ENCODE assay signal across 28 cellular contexts in genomic region chr5:68555891-68556689, GRCh38.
DNase-seq lines count a peak whose midpoint lies in the region; ATAC-seq and TF ChIP-seq lines count a peak whose summit lies in the region.
"Had no signal": no experiment of that assay in that cellular context is flagged by ENCODE, and none has a peak within 500 bp of the region (broad histone marks: within the 10 kb centered on the region; RNA-seq: fewer than 3 reads in every experiment).

No MANE protein-coding gene starts in this region.

- no peak for TF ChIP-seq POLR2A in testis (IDR thresholded peaks at IDR 0.05)

- H3K36me3 ChIP-seq in mesendoderm (ENCODE audit: control insufficient read depth, insufficient read depth, low read length) (no peaks in the 10 kb centered on the region), testis (ENCODE audit: low read depth, missing control alignments) (no peaks in the 10 kb centered on the region)
- H3K36me3 ChIP-seq: vagina had no signal

- H3K18ac ChIP-seq in mesendoderm (ENCODE audit: low read length) = no peak overlapping the region

- H3K79me1 ChIP-seq in mesendoderm (ENCODE audit: low read length) = no peaks in the 10 kb centered on the region

- H4K5ac ChIP-seq in mesendoderm (ENCODE audit: low read length) = no peak overlapping the region

- CTCF ChIA-PET in T-cell (lab: Charles Lee) = no interaction called here

- H4K8ac ChIP-seq in mesendoderm (ENCODE audit: low read depth, low read length) = no peak overlapping the region

- no peak overlapping the region for H2BK120ac ChIP-seq in mesendoderm (ENCODE audit: low read depth, low read length)

- H3K4ac ChIP-seq in mesendoderm (ENCODE audit: low read depth, low read length) = no peak overlapping the region

- ATAC-seq in GM18867 (IDR thresholded peaks at IDR 0.05; ENCODE audit: unreplicated experiment) (no peak), T-cell (replicated peaks in 1 of 4) (no peak), right cardiac atrium (no peak)
- ATAC-seq: natural killer cell treated with Interleukin-12 subunit alpha and Interleukin-12 subunit beta and Interleukin-15 and Interleukin-18, amount 100 ng/mL, for 72 hours; stimulated activated effector memory CD8-positive, alpha-beta T cell treated with anti-CD3 and anti-CD28 coated beads, Interleukin-12 subunit alpha, Interleukin-12 subunit beta, amount 100 ng/mL, for 72 hours had no signal

- H3K27ac ChIP-seq in mesendoderm (ENCODE audit: low read depth, low read length) (no peak overlapping the region), testis (peak overlapping the region in 1 of 2 donors; percentile 23), right cardiac atrium (ENCODE audit: low read length) (no peak overlapping the region)
- H3K27ac ChIP-seq: hepatocyte, vagina had no signal

- no peak overlapping the region for H2BK5ac ChIP-seq in mesendoderm (ENCODE audit: low read length)

- H3K9ac ChIP-seq in mesendoderm (ENCODE audit: low read length) = no peak overlapping the region

- no peak overlapping the region for H3K23ac ChIP-seq in mesendoderm (ENCODE audit: low read length)

- H2AK5ac ChIP-seq in mesendoderm (ENCODE audit: low read length) = no peak overlapping the region

- no peak overlapping the region for H3K4me3 ChIP-seq in mesendoderm (ENCODE audit: low read length)
- H3K4me3 ChIP-seq in testis = no peak overlapping the region
- H3K4me3 ChIP-seq in right cardiac atrium (ENCODE audit: low read length) = no peak overlapping the region
- H3K4me3 ChIP-seq: coronary artery, hepatocyte, vagina had no signal

- POLR2A ChIA-PET in T-cell (lab: Charles Lee) = no interaction called here

- H2BK15ac ChIP-seq in mesendoderm (replicated peaks; ENCODE audit: low read depth) = no peak overlapping the region

- no peak overlapping the region for H3K56ac ChIP-seq in mesendoderm (ENCODE audit: low read length)

- H3K9me3 ChIP-seq in testis (no peaks in the 10 kb centered on the region), right cardiac atrium (ENCODE audit: control insufficient read depth, low read length) (no peaks in the 10 kb centered on the region)
- H3K9me3 ChIP-seq: vagina had no signal

- intact Hi-C loops in testis (cut with DNase I; ENCODE audit: low total_unique reads) = no loop called here
- intact Hi-C loops in right cardiac atrium (cut with DNase I) = no loop called here

- H3K4me3 Mint-ChIP-seq in HFFc6 = no peak overlapping the region
- no peak overlapping the region for H3K4me3 Mint-ChIP-seq in chondrocyte (ENCODE audit: unreplicated experiment)
- H3K4me3 Mint-ChIP-seq in T-cell = no peak overlapping the region
- H3K4me3 Mint-ChIP-seq: activated naive CD4-positive, alpha-beta T cell treated with anti-CD3 and anti-CD28 coated beads for 36 hours; CD4-positive, alpha-beta memory T cell; H9; immature natural killer cell; natural killer cell treated with Interleukin-12 subunit alpha and Interleukin-12 subunit beta and Interleukin-15 and Interleukin-18, amount 100 ng/mL, for 72 hours; stimulated activated effector memory CD8-positive, alpha-beta T cell treated with anti-CD3 and anti-CD28 coated beads, Interleukin-12 subunit alpha, Interleukin-12 subunit beta, amount 100 ng/mL, for 72 hours had no signal

- DNase-seq in HFFc6 (no peak), chondrocyte (ENCODE audit: low spot score) (no peak), mesendoderm (peak; percentile 30), testis (peak; percentile 67), T-cell (no peak), right cardiac atrium (no peak)
- DNase-seq in stimulated activated CD4-positive, alpha-beta T cell treated with anti-CD3 and anti-CD28 coated beads, Interleukin-15, amount 100 ng/mL, for 24 hours = no peak
- DNase-seq: activated CD4-positive, alpha-beta T cell treated with anti-CD3 and anti-CD28 coated beads, Interleukin-2, amount 50 U/mL, for 48 hours; activated naive CD4-positive, alpha-beta T cell treated with anti-CD3 and anti-CD28 coated beads for 36 hours; CD4-positive, alpha-beta memory T cell; effector memory CD4-positive, alpha-beta T cell; foreskin fibroblast; H9; immature natural killer cell; MV-4-11; NCI-H1436 treated with DMSO at 0.1 percent for 48 hours; NCI-H2107; NCI-H446; NCI-H774; RPMI8226; stimulated activated CD4-positive, alpha-beta T cell treated with anti-CD3 and anti-CD28 coated beads, Interleukin-4, amount 100 ng/mL, for 1 hour; T-helper 1 cell had no signal

- H3K27me3 Mint-ChIP-seq in HFFc6 (ENCODE audit: insufficient read depth) = no peaks in the 10 kb centered on the region; the same call in 1 of the 2 replicates
- no peaks in the 10 kb centered on the region for H3K27me3 Mint-ChIP-seq in chondrocyte (ENCODE audit: low read depth)
- no peaks in the 10 kb centered on the region for H3K27me3 Mint-ChIP-seq in T-cell

- peaks cover 6% of the 10 kb centered on the region; the same call in 1 of the 2 replicates for H3K36me3 Mint-ChIP-seq in HFFc6 (ENCODE audit: low read depth)
- H3K36me3 Mint-ChIP-seq in chondrocyte (ENCODE audit: low read depth) = no peaks in the 10 kb centered on the region
- H3K36me3 Mint-ChIP-seq in T-cell = peaks cover 3% of the 10 kb centered on the region
- H3K36me3 Mint-ChIP-seq: CD4-positive, alpha-beta memory T cell; immature natural killer cell; natural killer cell treated with Interleukin-12 subunit alpha and Interleukin-12 subunit beta and Interleukin-15 and Interleukin-18, amount 100 ng/mL, for 72 hours; stimulated activated effector memory CD8-positive, alpha-beta T cell treated with anti-CD3 and anti-CD28 coated beads, Interleukin-12 subunit alpha, Interleukin-12 subunit beta, amount 100 ng/mL, for 72 hours had no signal

- WGBS in mesendoderm (ENCODE audit: extremely low coverage, insufficient coverage, low lambda C conversion rate) = no CpG with 5 or more reads among the region's 7 CpGs
- WGBS in testis, 2 donors = 81 to 84% methylated on average over 7 of the region's 7 CpGs
- WGBS in right cardiac atrium = 84% methylated on average over 7 of the region's 7 CpGs

- H3K27ac Mint-ChIP-seq in HFFc6 = peak overlapping the region; percentile 57
- H3K27ac Mint-ChIP-seq in chondrocyte (ENCODE audit: unreplicated experiment) = peak overlapping the region; percentile 12
- H3K27ac Mint-ChIP-seq in T-cell = no peak overlapping the region
- H3K27ac Mint-ChIP-seq: activated naive CD4-positive, alpha-beta T cell treated with anti-CD3 and anti-CD28 coated beads for 36 hours; CD4-positive, alpha-beta memory T cell; H9; immature natural killer cell; natural killer cell treated with Interleukin-12 subunit alpha and Interleukin-12 subunit beta and Interleukin-15 and Interleukin-18, amount 100 ng/mL, for 72 hours; stimulated activated effector memory CD8-positive, alpha-beta T cell treated with anti-CD3 and anti-CD28 coated beads, Interleukin-12 subunit alpha, Interleukin-12 subunit beta, amount 100 ng/mL, for 72 hours had no signal

- H3K4me1 ChIP-seq in mesendoderm (ENCODE audit: control insufficient read depth, low read depth, low read length) (no peaks in the 10 kb centered on the region), testis (peaks cover 18% of the 10 kb centered on the region), right cardiac atrium (ENCODE audit: control insufficient read depth, insufficient read depth, low read length) (no peaks in the 10 kb centered on the region)

- H3K4me2 ChIP-seq in mesendoderm (ENCODE audit: low read length) = no peak overlapping the region
- H3K4me2 ChIP-seq: hepatocyte had no signal

- H3K79me2 ChIP-seq in mesendoderm (ENCODE audit: control insufficient read depth, insufficient read depth, low read length) = no peaks in the 10 kb centered on the region
- H3K79me2 ChIP-seq: hepatocyte had no signal

- H3K9me3 Mint-ChIP-seq in HFFc6 (no peaks in the 10 kb centered on the region), chondrocyte (ENCODE audit: low read depth) (no peaks in the 10 kb centered on the region), T-cell (no peaks in the 10 kb centered on the region)
- H3K9me3 Mint-ChIP-seq: activated naive CD4-positive, alpha-beta T cell treated with anti-CD3 and anti-CD28 coated beads for 36 hours; CD4-positive, alpha-beta memory T cell; H9; immature natural killer cell; natural killer cell treated with Interleukin-12 subunit alpha and Interleukin-12 subunit beta and Interleukin-15 and Interleukin-18, amount 100 ng/mL, for 72 hours; stimulated activated effector memory CD8-positive, alpha-beta T cell treated with anti-CD3 and anti-CD28 coated beads, Interleukin-12 subunit alpha, Interleukin-12 subunit beta, amount 100 ng/mL, for 72 hours had no signal

- TF ChIP-seq CTCF in HFFc6 (IDR thresholded peaks at IDR 0.05) (no peak), chondrocyte (IDR thresholded peaks at IDR 0.05) (no peak), testis (IDR thresholded peaks at IDR 0.05) (no peak)

- peaks cover 19% of the 10 kb centered on the region for H3K4me1 Mint-ChIP-seq in HFFc6 (ENCODE audit: low read depth)
- H3K4me1 Mint-ChIP-seq in chondrocyte (ENCODE audit: low read depth) = peaks cover 8% of the 10 kb centered on the region
- no peaks in the 10 kb centered on the region for H3K4me1 Mint-ChIP-seq in T-cell
- H3K4me1 Mint-ChIP-seq: CD4-positive, alpha-beta memory T cell; immature natural killer cell; stimulated activated effector memory CD8-positive, alpha-beta T cell treated with anti-CD3 and anti-CD28 coated beads, Interleukin-12 subunit alpha, Interleukin-12 subunit beta, amount 100 ng/mL, for 72 hours had no signal

- H3K27me3 ChIP-seq in mesendoderm (ENCODE audit: insufficient read depth, low read length, poor library complexity) = no peaks in the 10 kb centered on the region
- no peaks in the 10 kb centered on the region for H3K27me3 ChIP-seq in testis
- no peaks in the 10 kb centered on the region for H3K27me3 ChIP-seq in right cardiac atrium (ENCODE audit: control insufficient read depth, insufficient read depth)
- H3K27me3 ChIP-seq: hepatocyte, vagina had no signal

Comparison
In these comparisons a context has a peak if more than half of its experiments do, and no peak if none do; other contexts are left out.
1. DNase-seq: peak in mesendoderm (single experiment) and testis (single experiment); none in HFFc6 (single experiment), chondrocyte (single experiment), T-cell (0 of 34), stimulated activated CD4-positive, alpha-beta T cell treated with anti-CD3 and anti-CD28 coated beads, Interleukin-15, amount 100 ng/mL, for 24 hours (single experiment) and right cardiac atrium (0 of 3).
2. H3K27ac Mint-ChIP-seq: peak in HFFc6 (single experiment) and chondrocyte (single experiment); none in T-cell (0 of 2).